ENCODE assay signal across 20 cellular contexts in the genomic region with DNA sequence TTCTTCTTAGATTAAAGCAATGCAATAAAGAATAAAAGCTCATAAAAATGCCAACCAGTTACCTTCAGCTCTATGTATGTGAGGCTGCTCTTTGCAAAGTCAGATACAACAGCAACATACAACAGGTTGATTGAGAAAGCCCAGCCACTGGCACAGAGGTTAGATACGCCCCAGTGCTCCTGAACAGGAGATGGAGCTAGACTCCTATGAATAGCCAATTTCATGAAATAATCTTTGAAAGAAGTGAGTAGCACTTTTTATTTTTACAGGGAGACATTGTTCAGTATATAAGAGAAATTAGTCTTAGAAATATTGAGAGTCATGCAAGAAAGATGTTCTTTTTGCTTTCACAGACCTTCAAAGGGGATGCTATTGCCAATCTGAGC.
DNase-seq lines count a peak whose midpoint lies in the region; ATAC-seq and TF ChIP-seq lines count a peak whose summit lies in the region.
"Had no signal": no experiment of that assay in that cellular context is flagged by ENCODE, and none has a peak within 500 bp of the region (broad histone marks: within the 10 kb centered on the region; RNA-seq: fewer than 3 reads in every experiment).

No MANE protein-coding gene starts in this region.

- H3K36me3 Mint-ChIP-seq in activated CD4-positive, alpha-beta memory T cell treated with anti-CD3 and anti-CD28 coated beads for 36 hours, result no peaks in the 10 kb centered on the region

- no peak overlapping the region for H3K27ac Mint-ChIP-seq in activated CD4-positive, alpha-beta memory T cell treated with anti-CD3 and anti-CD28 coated beads for 36 hours

- peaks cover 5% of the 10 kb centered on the region for H3K27me3 Mint-ChIP-seq in activated CD4-positive, alpha-beta memory T cell treated with anti-CD3 and anti-CD28 coated beads for 36 hours

- no peaks in the 10 kb centered on the region for H4K20me1 ChIP-seq in mammary epithelial cell (ENCODE audit: insufficient read depth, low read length)

- no peaks in the 10 kb centered on the region for H3K27me3 ChIP-seq in mammary epithelial cell (ENCODE audit: insufficient read depth, low read length)
- H3K27me3 ChIP-seq in stomach, result no peaks in the 10 kb centered on the region
- H3K27me3 ChIP-seq: Peyer's patch had no signal

- no peak for ATAC-seq in left lobe of liver
- ATAC-seq: GM12878, HCT116 had no signal

- no peaks in the 10 kb centered on the region for H3K4me1 ChIP-seq in mammary epithelial cell (ENCODE audit: insufficient read depth, low read length)
- no peaks in the 10 kb centered on the region for H3K4me1 ChIP-seq in stomach
- H3K4me1 ChIP-seq: Peyer's patch had no signal

- H3K36me3 ChIP-seq in mammary epithelial cell (ENCODE audit: insufficient read depth, low read length) (no peaks in the 10 kb centered on the region), stomach (no peaks in the 10 kb centered on the region)
- H3K36me3 ChIP-seq: Peyer's patch had no signal

- WGBS in mammary epithelial cell (ENCODE audit: low coverage, missing lambda C conversion rate), result 87% methylated on average over 1 of the region's 1 CpG
- 67 to 85% (median 79%) methylated on average over 1 of the region's 1 CpG for WGBS in stomach, 5 donors

- CTCF ChIA-PET in mammary epithelial cell (lab: Charles Lee; ENCODE audit: low non-redundant PET), result no interaction called here
- CTCF ChIA-PET in activated CD4-positive, alpha-beta memory T cell treated with anti-CD3 and anti-CD28 coated beads for 36 hours (lab: Charles Lee), result no interaction called here

- no peak overlapping the region for H3K9ac ChIP-seq in mammary epithelial cell (ENCODE audit: insufficient read depth, low read length)

- H3K4me3 ChIP-seq in mammary epithelial cell (replicated peaks in 1 of 3; ENCODE audit: insufficient read depth in 1 of 3, low read depth in 2 of 3, low read length in 3 of 3), result no peak overlapping the region
- no peak overlapping the region for H3K4me3 ChIP-seq in stomach
- H3K4me3 ChIP-seq: GM12878, Peyer's patch had no signal

- H3K27ac ChIP-seq in mammary epithelial cell (ENCODE audit: insufficient read depth, low read depth, low read length) (no peak overlapping the region), stomach (no peak overlapping the region)
- H3K27ac ChIP-seq: Peyer's patch had no signal

- no TSS peak for BruUV-seq in mammary epithelial cell (replicated peaks; lab: Mats Ljungman, UMichigan)

- intact Hi-C loops in mammary epithelial cell (cut with micrococcal nuclease), result no loop called here
- intact Hi-C loops in activated CD4-positive, alpha-beta memory T cell treated with anti-CD3 and anti-CD28 coated beads for 36 hours (cut with micrococcal nuclease), result no loop called here
- intact Hi-C loops in stomach (cut with DNase I; ENCODE audit: low total_unique reads), result no loop called here

- no peak overlapping the region for H3K4me2 ChIP-seq in mammary epithelial cell (ENCODE audit: insufficient read depth, low read depth, low read length)

- TF ChIP-seq EP300 in stomach (IDR thresholded peaks at IDR 0.05), result no peak

- peaks cover 4% of the 10 kb centered on the region for H3K9me3 Mint-ChIP-seq in activated CD4-positive, alpha-beta memory T cell treated with anti-CD3 and anti-CD28 coated beads for 36 hours

- TF ChIP-seq POLR2A in stomach (IDR thresholded peaks at IDR 0.05), result no peak

- H3K79me2 ChIP-seq in mammary epithelial cell (ENCODE audit: insufficient read depth, low read length), result no peaks in the 10 kb centered on the region

- H2AFZ ChIP-seq in mammary epithelial cell (ENCODE audit: low read depth, low read length), result no peak overlapping the region

- dilution Hi-C loops in mammary epithelial cell (cut with HindIII; ENCODE audit: low sequenced_read_pairs), result no loop called here

- H3K4me1 Mint-ChIP-seq in activated CD4-positive, alpha-beta memory T cell treated with anti-CD3 and anti-CD28 coated beads for 36 hours (ENCODE audit: low read depth), result no peaks in the 10 kb centered on the region

- POLR2A ChIA-PET in activated CD4-positive, alpha-beta memory T cell treated with anti-CD3 and anti-CD28 coated beads for 36 hours (lab: Charles Lee), result no interaction called here

- in situ Hi-C loops in mammary epithelial cell (cut with MboI; ENCODE audit: low sequenced_read_pairs in 2 of 2), result no loop called here

- H3K9me3 ChIP-seq in mammary epithelial cell (replicated peaks; ENCODE audit: insufficient read depth, low read length), result no peaks in the 10 kb centered on the region
- no peaks in the 10 kb centered on the region for H3K9me3 ChIP-seq in stomach
- H3K9me3 ChIP-seq: Peyer's patch had no signal

- DNase-seq in NCI-H1092 treated with DMSO at 0.1 percent for 48 hours (lab: John Stamatoyannopoulos, UW) (peak; percentile 12), NCI-H1092 (lab: John Stamatoyannopoulos, UW) (no peak), mammary epithelial cell (peak; percentile 3), left kidney (ENCODE audit: low read depth, low spot score) (peak; percentile 6), left lobe of liver (ENCODE audit: low spot score) (no peak), stomach (no peak)
- no peak for DNase-seq in activated CD4-positive, alpha-beta memory T cell treated with anti-CD3 and anti-CD28 coated beads for 36 hours
- DNase-seq: 8988T, C1 segment of cervical spinal cord, IMR-90, Kasumi-1, NCI-H1436 treated with DMSO at 0.1 percent for 48 hours, NCI-H2081, NCI-H345, NCI-H526 treated with DMSO at 0.1 percent for 48 hours, Peyer's patch, SIG-M5 had no signal

- H3K4me3 Mint-ChIP-seq in activated CD4-positive, alpha-beta memory T cell treated with anti-CD3 and anti-CD28 coated beads for 36 hours, result no peak overlapping the region

- peak; percentile 10; the same call in 1 of the 2 replicates for TF ChIP-seq CTCF in LNCAP (IDR thresholded peaks at IDR 0.05)
- TF ChIP-seq CTCF in mammary epithelial cell (conservative IDR thresholded peaks at IDR 0.05 in 1 of 2, IDR thresholded peaks at IDR 0.05 in 1 of 2; ENCODE audit: extremely low read depth in 1 of 2, insufficient read depth in 1 of 2, low read depth in 1 of 2, low read length in 2 of 2), result peak; percentile 12 to 46
- TF ChIP-seq CTCF in stomach (IDR thresholded peaks at IDR 0.05), result no peak

Comparison
In these comparisons a context has a peak if more than half of its experiments do, and no peak if none do; other contexts are left out.
1. DNase-seq: peak in NCI-H1092 treated with DMSO at 0.1 percent for 48 hours (single experiment), mammary epithelial cell (single experiment) and left kidney (single experiment); none in NCI-H1092 (single experiment), left lobe of liver (single experiment), activated CD4-positive, alpha-beta memory T cell treated with anti-CD3 and anti-CD28 coated beads for 36 hours (single experiment) and stomach (single experiment).
2. CTCF ChIP-seq: peak in LNCAP (single experiment) and mammary epithelial cell (2 of 2); none in stomach (0 of 7).